In the genomic region with DNA sequence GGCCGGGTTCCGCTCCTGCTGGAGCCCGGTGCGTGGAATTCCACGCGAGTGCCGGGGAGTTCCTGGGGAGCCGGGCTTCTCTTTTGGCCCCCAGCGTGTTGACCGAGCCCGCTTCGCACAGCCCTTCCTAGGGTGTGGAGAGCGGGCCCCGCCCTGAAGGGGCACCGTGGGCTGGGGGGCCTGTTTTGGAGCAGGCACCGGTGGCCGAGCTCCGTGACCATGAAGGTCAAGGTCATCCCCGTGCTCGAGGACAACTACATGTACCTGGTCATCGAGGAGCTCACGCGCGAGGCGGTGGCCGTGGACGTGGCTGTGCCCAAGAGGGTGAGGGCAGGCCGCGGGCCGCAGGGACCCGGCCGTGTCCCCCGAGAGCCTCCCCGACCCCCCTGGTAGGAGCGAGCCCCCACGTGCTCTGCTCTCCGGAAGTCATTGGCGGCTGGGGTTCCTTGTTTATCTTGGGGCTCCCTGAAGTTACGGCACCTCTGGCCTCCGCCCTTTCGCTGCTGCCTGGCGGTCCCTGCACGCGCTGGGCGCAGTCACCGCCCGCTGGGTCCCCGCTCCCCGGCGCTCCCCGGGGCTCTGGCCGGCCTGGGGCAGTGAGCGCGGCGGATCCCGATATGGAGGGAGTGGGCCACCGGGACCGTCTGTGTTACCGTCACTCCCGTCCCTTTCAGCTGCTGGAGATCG, we compare ENCODE assay signal across 1 cellular context.
TF ChIP-seq lines count a peak whose summit lies in the region.

No MANE protein-coding gene starts in this region.

TF ChIP-seq in HEK293, 187 proteins besides CTCF, POLR2A, EP300 and RAD21 (continued from another document and continues in another):
- TF ChIP-seq ZBTB26 (tag by site-specific recombination; optimal IDR thresholded peaks at IDR 0.05) = peak; percentile 41
- TF ChIP-seq ZNF488 (tag by site-specific recombination; IDR thresholded peaks at IDR 0.05) = no peak
- no peak for TF ChIP-seq ZNF239 (tag by site-specific recombination; IDR thresholded peaks at IDR 0.05)
- TF ChIP-seq OSR2 (tag by site-specific recombination; IDR thresholded peaks at IDR 0.05) = no peak
- TF ChIP-seq ZBTB17 (tag by site-specific recombination; IDR thresholded peaks at IDR 0.05) = no peak
- no peak for TF ChIP-seq REPIN1 (tag by site-specific recombination; IDR thresholded peaks at IDR 0.05; ENCODE audit: low read depth)
- TF ChIP-seq ZNF660 (tag by site-specific recombination; IDR thresholded peaks at IDR 0.05) = no peak
- TF ChIP-seq ZNF600 (tag by site-specific recombination; IDR thresholded peaks at IDR 0.05) = peak; percentile 51; the same call in 1 of the 2 replicates
- no peak for TF ChIP-seq ZNF157 (tag by site-specific recombination; IDR thresholded peaks at IDR 0.05)
- TF ChIP-seq ZNF791 (tag by site-specific recombination; IDR thresholded peaks at IDR 0.05) = no peak
- TF ChIP-seq MYNN (tag by site-specific recombination; IDR thresholded peaks at IDR 0.05; ENCODE audit: borderline replicate concordance) = no peak
- TF ChIP-seq, protein P1, sequence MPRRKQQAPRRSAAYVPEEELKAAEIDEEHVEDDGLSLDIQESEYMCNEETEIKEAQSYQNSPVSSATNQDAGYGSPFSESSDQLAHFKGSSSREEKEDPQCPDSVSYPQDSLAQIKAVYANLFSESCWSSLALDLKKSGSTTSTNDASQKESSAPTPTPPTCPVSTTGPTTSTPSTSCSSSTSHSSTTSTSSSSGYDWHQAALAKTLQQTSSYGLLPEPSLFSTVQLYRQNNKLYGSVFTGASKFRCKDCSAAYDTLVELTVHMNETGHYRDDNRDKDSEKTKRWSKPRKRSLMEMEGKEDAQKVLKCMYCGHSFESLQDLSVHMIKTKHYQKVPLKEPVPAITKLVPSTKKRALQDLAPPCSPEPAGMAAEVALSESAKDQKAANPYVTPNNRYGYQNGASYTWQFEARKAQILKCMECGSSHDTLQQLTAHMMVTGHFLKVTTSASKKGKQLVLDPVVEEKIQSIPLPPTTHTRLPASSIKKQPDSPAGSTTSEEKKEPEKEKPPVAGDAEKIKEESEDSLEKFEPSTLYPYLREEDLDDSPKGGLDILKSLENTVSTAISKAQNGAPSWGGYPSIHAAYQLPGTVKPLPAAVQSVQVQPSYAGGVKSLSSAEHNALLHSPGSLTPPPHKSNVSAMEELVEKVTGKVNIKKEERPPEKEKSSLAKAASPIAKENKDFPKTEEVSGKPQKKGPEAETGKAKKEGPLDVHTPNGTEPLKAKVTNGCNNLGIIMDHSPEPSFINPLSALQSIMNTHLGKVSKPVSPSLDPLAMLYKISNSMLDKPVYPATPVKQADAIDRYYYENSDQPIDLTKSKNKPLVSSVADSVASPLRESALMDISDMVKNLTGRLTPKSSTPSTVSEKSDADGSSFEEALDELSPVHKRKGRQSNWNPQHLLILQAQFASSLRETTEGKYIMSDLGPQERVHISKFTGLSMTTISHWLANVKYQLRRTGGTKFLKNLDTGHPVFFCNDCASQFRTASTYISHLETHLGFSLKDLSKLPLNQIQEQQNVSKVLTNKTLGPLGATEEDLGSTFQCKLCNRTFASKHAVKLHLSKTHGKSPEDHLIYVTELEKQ (tag by site-specific recombination; IDR thresholded peaks at IDR 0.05; ENCODE audit: borderline replicate concordance) = no peak
- TF ChIP-seq GLIS2 (tag by site-specific recombination; IDR thresholded peaks at IDR 0.05) = peak; percentile 78
- TF ChIP-seq YY1 (tag by site-specific recombination; IDR thresholded peaks at IDR 0.05) = 0 out of 2 replicates have a peak, but pooled peaks have one; percentile 8
- no peak for TF ChIP-seq ZNF830 (tag by site-specific recombination; IDR thresholded peaks at IDR 0.05; ENCODE audit: low read depth)
- no peak for TF ChIP-seq ZNF398 (tag by site-specific recombination; IDR thresholded peaks at IDR 0.05)
- no peak for TF ChIP-seq OVOL3 (tag by site-specific recombination; IDR thresholded peaks at IDR 0.05)
- TF ChIP-seq ZNF184 (tag by site-specific recombination; IDR thresholded peaks at IDR 0.05) = no peak
- TF ChIP-seq, protein P2, sequence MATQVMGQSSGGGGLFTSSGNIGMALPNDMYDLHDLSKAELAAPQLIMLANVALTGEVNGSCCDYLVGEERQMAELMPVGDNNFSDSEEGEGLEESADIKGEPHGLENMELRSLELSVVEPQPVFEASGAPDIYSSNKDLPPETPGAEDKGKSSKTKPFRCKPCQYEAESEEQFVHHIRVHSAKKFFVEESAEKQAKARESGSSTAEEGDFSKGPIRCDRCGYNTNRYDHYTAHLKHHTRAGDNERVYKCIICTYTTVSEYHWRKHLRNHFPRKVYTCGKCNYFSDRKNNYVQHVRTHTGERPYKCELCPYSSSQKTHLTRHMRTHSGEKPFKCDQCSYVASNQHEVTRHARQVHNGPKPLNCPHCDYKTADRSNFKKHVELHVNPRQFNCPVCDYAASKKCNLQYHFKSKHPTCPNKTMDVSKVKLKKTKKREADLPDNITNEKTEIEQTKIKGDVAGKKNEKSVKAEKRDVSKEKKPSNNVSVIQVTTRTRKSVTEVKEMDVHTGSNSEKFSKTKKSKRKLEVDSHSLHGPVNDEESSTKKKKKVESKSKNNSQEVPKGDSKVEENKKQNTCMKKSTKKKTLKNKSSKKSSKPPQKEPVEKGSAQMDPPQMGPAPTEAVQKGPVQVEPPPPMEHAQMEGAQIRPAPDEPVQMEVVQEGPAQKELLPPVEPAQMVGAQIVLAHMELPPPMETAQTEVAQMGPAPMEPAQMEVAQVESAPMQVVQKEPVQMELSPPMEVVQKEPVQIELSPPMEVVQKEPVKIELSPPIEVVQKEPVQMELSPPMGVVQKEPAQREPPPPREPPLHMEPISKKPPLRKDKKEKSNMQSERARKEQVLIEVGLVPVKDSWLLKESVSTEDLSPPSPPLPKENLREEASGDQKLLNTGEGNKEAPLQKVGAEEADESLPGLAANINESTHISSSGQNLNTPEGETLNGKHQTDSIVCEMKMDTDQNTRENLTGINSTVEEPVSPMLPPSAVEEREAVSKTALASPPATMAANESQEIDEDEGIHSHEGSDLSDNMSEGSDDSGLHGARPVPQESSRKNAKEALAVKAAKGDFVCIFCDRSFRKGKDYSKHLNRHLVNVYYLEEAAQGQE (tag by site-specific recombination; IDR thresholded peaks at IDR 0.05) = no peak
- TF ChIP-seq SP3 (tag by site-specific recombination; IDR thresholded peaks at IDR 0.05) = peak; percentile 45
- TF ChIP-seq ZBTB20 (tag by site-specific recombination; IDR thresholded peaks at IDR 0.05) = no peak
- no peak for TF ChIP-seq ZNF341 (tag by site-specific recombination; IDR thresholded peaks at IDR 0.05; ENCODE audit: low read depth)
- no peak for TF ChIP-seq ZNF132 (tag by site-specific recombination; IDR thresholded peaks at IDR 0.05; ENCODE audit: borderline replicate concordance)
- no peak for TF ChIP-seq SETDB1 (IDR thresholded peaks at IDR 0.05; ENCODE audit: insufficient read length, low read length)
- TF ChIP-seq ZNF677 (tag by site-specific recombination; IDR thresholded peaks at IDR 0.05) = no peak
- TF ChIP-seq, protein P3, sequence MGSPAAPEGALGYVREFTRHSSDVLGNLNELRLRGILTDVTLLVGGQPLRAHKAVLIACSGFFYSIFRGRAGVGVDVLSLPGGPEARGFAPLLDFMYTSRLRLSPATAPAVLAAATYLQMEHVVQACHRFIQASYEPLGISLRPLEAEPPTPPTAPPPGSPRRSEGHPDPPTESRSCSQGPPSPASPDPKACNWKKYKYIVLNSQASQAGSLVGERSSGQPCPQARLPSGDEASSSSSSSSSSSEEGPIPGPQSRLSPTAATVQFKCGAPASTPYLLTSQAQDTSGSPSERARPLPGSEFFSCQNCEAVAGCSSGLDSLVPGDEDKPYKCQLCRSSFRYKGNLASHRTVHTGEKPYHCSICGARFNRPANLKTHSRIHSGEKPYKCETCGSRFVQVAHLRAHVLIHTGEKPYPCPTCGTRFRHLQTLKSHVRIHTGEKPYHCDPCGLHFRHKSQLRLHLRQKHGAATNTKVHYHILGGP (tag by site-specific recombination; IDR thresholded peaks at IDR 0.05) = no peak
- TF ChIP-seq, protein P4, sequence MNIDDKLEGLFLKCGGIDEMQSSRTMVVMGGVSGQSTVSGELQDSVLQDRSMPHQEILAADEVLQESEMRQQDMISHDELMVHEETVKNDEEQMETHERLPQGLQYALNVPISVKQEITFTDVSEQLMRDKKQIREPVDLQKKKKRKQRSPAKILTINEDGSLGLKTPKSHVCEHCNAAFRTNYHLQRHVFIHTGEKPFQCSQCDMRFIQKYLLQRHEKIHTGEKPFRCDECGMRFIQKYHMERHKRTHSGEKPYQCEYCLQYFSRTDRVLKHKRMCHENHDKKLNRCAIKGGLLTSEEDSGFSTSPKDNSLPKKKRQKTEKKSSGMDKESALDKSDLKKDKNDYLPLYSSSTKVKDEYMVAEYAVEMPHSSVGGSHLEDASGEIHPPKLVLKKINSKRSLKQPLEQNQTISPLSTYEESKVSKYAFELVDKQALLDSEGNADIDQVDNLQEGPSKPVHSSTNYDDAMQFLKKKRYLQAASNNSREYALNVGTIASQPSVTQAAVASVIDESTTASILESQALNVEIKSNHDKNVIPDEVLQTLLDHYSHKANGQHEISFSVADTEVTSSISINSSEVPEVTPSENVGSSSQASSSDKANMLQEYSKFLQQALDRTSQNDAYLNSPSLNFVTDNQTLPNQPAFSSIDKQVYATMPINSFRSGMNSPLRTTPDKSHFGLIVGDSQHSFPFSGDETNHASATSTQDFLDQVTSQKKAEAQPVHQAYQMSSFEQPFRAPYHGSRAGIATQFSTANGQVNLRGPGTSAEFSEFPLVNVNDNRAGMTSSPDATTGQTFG (tag by site-specific recombination; IDR thresholded peaks at IDR 0.05; ENCODE audit: borderline replicate concordance) = no peak
- no peak for TF ChIP-seq HOXA7 (CRISPR knock-in tag; IDR thresholded peaks at IDR 0.05; ENCODE audit: borderline replicate concordance)
- no peak for TF ChIP-seq ZNF785 (tag by site-specific recombination; IDR thresholded peaks at IDR 0.05)
- TF ChIP-seq ZNF664 (tag by site-specific recombination; IDR thresholded peaks at IDR 0.05) = no peak
- no peak for TF ChIP-seq ZNF280D (tag by site-specific recombination; IDR thresholded peaks at IDR 0.05)
- no peak for TF ChIP-seq ZBTB7A (tag by site-specific recombination; IDR thresholded peaks at IDR 0.05; ENCODE audit: low read depth)
- no peak; the same call in 1 of the 2 replicates for TF ChIP-seq ZNF2 (tag by site-specific recombination; IDR thresholded peaks at IDR 0.05)
- peak; percentile 89 for TF ChIP-seq BCL11B (tag by site-specific recombination; IDR thresholded peaks at IDR 0.05; ENCODE audit: low read depth)
- TF ChIP-seq ZNF202 (tag by site-specific recombination; IDR thresholded peaks at IDR 0.05; ENCODE audit: borderline replicate concordance) = no peak
